Comparison of ENCODE assay signal across 8 cellular contexts in the genomic region with DNA sequence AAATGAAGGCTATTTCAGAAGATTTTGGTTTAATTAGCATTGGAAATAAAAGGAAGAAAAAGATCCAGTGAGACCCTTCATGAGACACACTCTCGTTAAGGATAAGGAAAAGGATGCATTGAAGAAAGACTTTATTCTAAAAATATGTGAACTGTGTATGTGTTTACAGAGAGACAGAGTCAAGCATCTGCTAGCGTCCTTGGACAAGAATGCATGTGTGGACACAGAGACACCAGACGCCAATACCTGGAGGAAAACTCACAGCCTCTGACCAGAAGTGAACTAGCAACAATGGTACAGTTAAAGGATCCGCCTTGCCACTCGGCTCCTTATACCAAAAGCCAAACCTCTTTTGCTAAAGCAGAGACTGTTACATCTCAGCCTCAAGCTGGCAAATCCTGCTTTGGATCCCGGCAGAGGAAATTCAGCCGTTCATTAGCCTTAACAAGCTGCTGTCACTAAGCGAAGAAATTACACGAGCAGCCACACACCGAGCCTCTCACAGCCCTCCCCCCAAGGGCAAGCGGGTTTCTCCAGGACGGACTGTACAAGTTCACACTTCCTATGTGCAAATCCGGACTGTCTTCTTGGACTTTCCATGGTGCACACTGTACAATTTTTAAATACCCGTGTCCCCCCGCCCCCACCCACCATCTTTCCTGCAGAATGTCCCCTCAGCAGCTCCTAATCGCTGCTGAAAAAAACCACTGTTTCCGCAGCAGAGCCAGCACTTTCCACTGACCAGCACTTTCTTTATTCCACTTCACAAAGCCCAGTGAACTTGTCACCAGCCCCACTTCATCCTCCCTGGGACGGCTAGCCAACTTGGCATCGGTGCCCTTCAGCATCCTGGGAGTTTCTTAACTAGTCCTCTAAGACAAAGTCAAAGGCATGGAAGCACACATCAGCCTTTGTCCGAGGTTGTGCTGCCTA. TPM values are rescaled to one million over a fixed set of nuclear protein-coding genes. Genes with fewer than 3 reads are reported as not detected.
A peak's percentile ranks its signal among the peaks of the same experiment; 100 is the strongest.
DNase-seq lines count a peak whose midpoint lies in the region; ATAC-seq, FAIRE-seq and TF ChIP-seq lines count a peak whose summit lies in the region.

No MANE protein-coding gene starts in this region.

- CTCF ChIA-PET in RWPE1 (lab: Yijun Ruan, JAX), result interaction anchor here (0.5 to 0.6 kb wide), 3 partner anchors 197 to 772 kb away, joined by 3 read pairs; no protein-coding TSS in a partner anchor
- CTCF ChIA-PET in HepG2 (lab: Yijun Ruan, JAX; ENCODE audit: low intra/inter-chr PET ratio, low total read pairs), result no interaction called here

- H4K20me1 ChIP-seq in HepG2 (ENCODE audit: insufficient read depth, low read length), result peaks cover 5% of the 10 kb centered on the region; the same call in 1 of the 2 replicates

- DNase-seq in activated CD4-positive, CD25-positive, alpha-beta regulatory T cell treated with anti-CD3 and anti-CD28 coated beads, Interleukin-2, amount 50 U/mL, for 72 hours, result peak; percentile 42
- DNase-seq in RWPE1 (ENCODE audit: low spot score) (no peak), coronary artery (ENCODE audit: low spot score) (peak; percentile 87), HepG2 (ENCODE audit: low spot score) (peak; percentile 37), GF-D8 (lab: John Stamatoyannopoulos, UW) (no peak)
- DNase-seq in stimulated activated CD8-positive, alpha-beta memory T cell treated with anti-CD3 and anti-CD28 coated beads, Interleukin-7, amount 100 ng/mL, for 4 hours (ENCODE audit: low read depth in 2 of 2), result peak; percentile 25 to 26

- H3K9me3 ChIP-seq in HepG2 (ENCODE audit: low read length), result no peaks in the 10 kb centered on the region

- ATAC-seq in activated CD4-positive, CD25-positive, alpha-beta regulatory T cell treated with anti-CD3 and anti-CD28 coated beads, Interleukin-2, amount 50 U/mL, for 24 hours, result no peak
- ATAC-seq in HepG2 (peak; percentile 20; the same call in 2 of the 3 replicates), HG03442 (IDR thresholded peaks at IDR 0.05; ENCODE audit: unreplicated experiment) (no peak)

- peaks cover 0 to 4% of the 10 kb centered on the region in 2 experiments; a peak in 2 of 5 replicates for H3K27me3 ChIP-seq in HepG2 (ENCODE audit: control insufficient read depth in 1 of 2, insufficient read depth in 2 of 2, low read length in 2 of 2)

- peaks cover 41% of the 10 kb centered on the region for H3K4me1 ChIP-seq in HepG2 (ENCODE audit: insufficient read depth, low read length)

- H3K36me3 ChIP-seq in HepG2 (replicated peaks in 1 of 2; ENCODE audit: control insufficient read depth in 1 of 2, insufficient read depth in 2 of 2, low read length in 2 of 2), result no peaks in the 10 kb centered on the region

- peak overlapping the region; percentile 98 for H3K27ac ChIP-seq in RWPE1
- H3K27ac ChIP-seq in coronary artery, result peak overlapping the region; percentile 100
- peak overlapping the region; percentile 23 for H3K27ac ChIP-seq in HepG2 (ENCODE audit: extremely low read length, insufficient read depth, low read length)

- intact Hi-C loops in HepG2 (cut with micrococcal nuclease; ENCODE audit: unreplicated experiment), result loop anchor here (2.0 to 10.0 kb wide), 4 partner anchors 81 to 311 kb away; no protein-coding TSS in a partner anchor

- no peak overlapping the region for H2AFZ ChIP-seq in HepG2 (ENCODE audit: low read length)

- TF ChIP-seq EP300 in HepG2 (IDR thresholded peaks at IDR 0.05; ENCODE audit: low read depth in 2 of 2, low read length in 2 of 2), result no peak
- TF ChIP-seq EP300 in HepG2 (CRISPR knock-in tag; IDR thresholded peaks at IDR 0.05; ENCODE audit: borderline replicate concordance), result no peak

- TF ChIP-seq CTCF in RWPE1 (conservative IDR thresholded peaks at IDR 0.05; ENCODE audit: low read depth) (no peak), coronary artery (IDR thresholded peaks at IDR 0.05) (no peak), HepG2 (CRISPR knock-in tag; IDR thresholded peaks at IDR 0.05) (no peak)

- H3K4me3 ChIP-seq in coronary artery (peak overlapping the region; percentile 80), HepG2 (replicated peaks in 1 of 3; ENCODE audit: insufficient read depth in 1 of 3, low read depth in 2 of 3, low read length in 3 of 3) (peak overlapping the region; percentile 56 to 86 (median 78))

- no peak for FAIRE-seq in HepG2 (lab: Jason Lieb, UNC)

- BruUV-seq in HepG2 (replicated peaks; lab: Mats Ljungman, UMichigan), result no TSS peak

- in situ Hi-C loops in HepG2 (cut with HindIII; ENCODE audit: extremely low pct_ligation_motif_present, low pct_unique_long_range_greater_than_20kb), result no loop called here

- 0 out of 4 replicates have a peak, but pooled peaks of 1 of the 2 experiments have one; percentile 19 for TF ChIP-seq POLR2A in HepG2 (IDR thresholded peaks at IDR 0.05; ENCODE audit: insufficient read depth in 1 of 2, low read depth in 2 of 2, low read length in 2 of 2)

- peak overlapping the region; percentile 95 for H3K4me2 ChIP-seq in HepG2 (ENCODE audit: low read depth, low read length)

- WGBS in HepG2 (ENCODE audit: low lambda C conversion rate), result 1% methylated on average over 18 of the region's 20 CpGs

- no peak for TF ChIP-seq RAD21 in HepG2 (CRISPR knock-in tag; IDR thresholded peaks at IDR 0.05)

- peaks cover 11% of the 10 kb centered on the region for H3K79me2 ChIP-seq in HepG2 (ENCODE audit: insufficient read depth, low read length)

- POLR2A ChIA-PET in RWPE1 (lab: Yijun Ruan, JAX; ENCODE audit: low non-redundant PET) (no interaction called here), HepG2 (lab: Yijun Ruan, JAX) (no interaction called here)

- peak overlapping the region; percentile 98 for H3K9ac ChIP-seq in HepG2 (ENCODE audit: insufficient read depth, low read depth, low read length)

TF ChIP-seq in HepG2, 621 proteins besides CTCF, POLR2A, EP300 and RAD21 (continues in another document):
- TF ChIP-seq SNAPC2 (CRISPR knock-in tag; IDR thresholded peaks at IDR 0.05), result no peak
- peak; percentile 5 for TF ChIP-seq TEAD3 (CRISPR knock-in tag; optimal IDR thresholded peaks at IDR 0.05; ENCODE audit: borderline replicate concordance)
- no peak for TF ChIP-seq ZSCAN29 (CRISPR knock-in tag; conservative IDR thresholded peaks at IDR 0.05)
- no peak for TF ChIP-seq ATF7 (IDR thresholded peaks at IDR 0.05)
- TF ChIP-seq ATF7 (CRISPR knock-in tag; IDR thresholded peaks at IDR 0.05), result no peak
- TF ChIP-seq, protein P1, sequence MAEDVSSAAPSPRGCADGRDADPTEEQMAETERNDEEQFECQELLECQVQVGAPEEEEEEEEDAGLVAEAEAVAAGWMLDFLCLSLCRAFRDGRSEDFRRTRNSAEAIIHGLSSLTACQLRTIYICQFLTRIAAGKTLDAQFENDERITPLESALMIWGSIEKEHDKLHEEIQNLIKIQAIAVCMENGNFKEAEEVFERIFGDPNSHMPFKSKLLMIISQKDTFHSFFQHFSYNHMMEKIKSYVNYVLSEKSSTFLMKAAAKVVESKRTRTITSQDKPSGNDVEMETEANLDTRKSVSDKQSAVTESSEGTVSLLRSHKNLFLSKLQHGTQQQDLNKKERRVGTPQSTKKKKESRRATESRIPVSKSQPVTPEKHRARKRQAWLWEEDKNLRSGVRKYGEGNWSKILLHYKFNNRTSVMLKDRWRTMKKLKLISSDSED (CRISPR knock-in tag; IDR thresholded peaks at IDR 0.05), result no peak
- no peak for TF ChIP-seq GPN1 (CRISPR knock-in tag; IDR thresholded peaks at IDR 0.05; ENCODE audit: borderline replicate concordance)
- TF ChIP-seq HMG20A (CRISPR knock-in tag; IDR thresholded peaks at IDR 0.05; ENCODE audit: borderline replicate concordance), result peak; percentile 5; the same call in 1 of the 2 replicates
- TF ChIP-seq MLLT10 (CRISPR knock-in tag; IDR thresholded peaks at IDR 0.05), result no peak
- 0 out of 2 replicates have a peak, but pooled peaks have one; percentile 6 for TF ChIP-seq SAP130 (CRISPR knock-in tag; IDR thresholded peaks at IDR 0.05; ENCODE audit: low read depth)
- TF ChIP-seq, protein P2, sequence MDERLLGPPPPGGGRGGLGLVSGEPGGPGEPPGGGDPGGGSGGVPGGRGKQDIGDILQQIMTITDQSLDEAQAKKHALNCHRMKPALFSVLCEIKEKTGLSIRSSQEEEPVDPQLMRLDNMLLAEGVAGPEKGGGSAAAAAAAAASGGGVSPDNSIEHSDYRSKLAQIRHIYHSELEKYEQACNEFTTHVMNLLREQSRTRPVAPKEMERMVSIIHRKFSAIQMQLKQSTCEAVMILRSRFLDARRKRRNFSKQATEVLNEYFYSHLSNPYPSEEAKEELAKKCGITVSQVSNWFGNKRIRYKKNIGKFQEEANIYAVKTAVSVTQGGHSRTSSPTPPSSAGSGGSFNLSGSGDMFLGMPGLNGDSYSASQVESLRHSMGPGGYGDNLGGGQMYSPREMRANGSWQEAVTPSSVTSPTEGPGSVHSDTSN (CRISPR knock-in tag; IDR thresholded peaks at IDR 0.05), result no peak
- 0 out of 2 replicates have a peak, but pooled peaks have one; percentile 0 for TF ChIP-seq FOXA3 (CRISPR knock-in tag; IDR thresholded peaks at IDR 0.05)
- 0 out of 2 replicates have a peak, but pooled peaks have one; percentile 3 for TF ChIP-seq SOX5 (CRISPR knock-in tag; IDR thresholded peaks at IDR 0.05; ENCODE audit: borderline replicate concordance)
- TF ChIP-seq IRF2 (CRISPR knock-in tag; IDR thresholded peaks at IDR 0.05), result no peak

RNA-seq across cellular contexts. Expression of a gene that starts 1.7 kb away (rescaled TPM):
- total RNA-seq in HepG2 (2016; rRNA removed; fragmentation: Illumina TruSeq; extraction: Trizol), result 1.9 and 2.6 TPM in 2 replicates
- total RNA-seq in HepG2 (2016; cell fraction: cytosol; rRNA removed; fragmentation: Illumina TruSeq; extraction: Trizol; ENCODE audit: low read depth), result 1.4 and 2.0 TPM in 2 replicates
- 2.4 and 3.0 TPM in 2 replicates for total RNA-seq in HepG2 (2016; cell fraction: insoluble cytoplasmic fraction; rRNA removed; fragmentation: Illumina TruSeq; extraction: Trizol)
- total RNA-seq in HepG2 (2016; cell fraction: membrane; rRNA removed; fragmentation: Illumina TruSeq; extraction: Trizol), result 0.93 and 1.1 TPM in 2 replicates
- 2.5 and 4.1 TPM in 2 replicates for total RNA-seq in HepG2 (2016; cell fraction: nucleus; rRNA removed; fragmentation: Illumina TruSeq; extraction: Trizol)
- 5.4 and 6.3 TPM in 2 replicates for polyA plus RNA-seq in HepG2 (2011; rRNA removed)
- polyA plus RNA-seq in HepG2 (2011; cell fraction: cytosol; rRNA removed), result 4.0 and 4.2 TPM in 2 replicates
- 21.1 and 21.4 TPM in 2 replicates for polyA plus RNA-seq in HepG2 (2011; cell fraction: nucleus; rRNA removed)
- polyA plus RNA-seq in HepG2 (2012), result 6.5 and 7.0 TPM in 2 replicates
- polyA plus RNA-seq in HepG2 (2016; cell fraction: cytosol; fragmentation: Illumina TruSeq; extraction: Trizol; ENCODE audit: low read depth), result 0.11 and 0.31 TPM in 2 replicates
- 1.3 and 1.4 TPM in 2 replicates for polyA plus RNA-seq in HepG2 (2016; cell fraction: insoluble cytoplasmic fraction; fragmentation: Illumina TruSeq; extraction: Trizol; ENCODE audit: low read depth)
- 0.61 and 1.3 TPM in 2 replicates for polyA plus RNA-seq in HepG2 (2016; cell fraction: membrane; fragmentation: Illumina TruSeq; extraction: Trizol; ENCODE audit: low read depth)
- 3.3 TPM in 2 replicates for polyA plus RNA-seq in HepG2 (2016; cell fraction: nucleus; fragmentation: Illumina TruSeq; extraction: Trizol; ENCODE audit: insufficient read depth, low read depth)
- polyA minus RNA-seq in HepG2 (2011; rRNA and poly(A)+ RNA removed; ENCODE audit: low replicate concordance), result 7.1 and 25.2 TPM in 2 replicates
- polyA minus RNA-seq in HepG2 (2011; cell fraction: cytosol; rRNA and poly(A)+ RNA removed), result 2.5 and 3.4 TPM in 2 replicates
- 18.7 and 20.8 TPM in 2 replicates for polyA minus RNA-seq in HepG2 (2011; cell fraction: nucleus; rRNA and poly(A)+ RNA removed)

Comparison
In these comparisons a context has a peak if more than half of its experiments do, and no peak if none do; other contexts are left out.
1. DNase-seq: peak in activated CD4-positive, CD25-positive, alpha-beta regulatory T cell treated with anti-CD3 and anti-CD28 coated beads, Interleukin-2, amount 50 U/mL, for 72 hours (single experiment), coronary artery (single experiment), HepG2 (single experiment) and stimulated activated CD8-positive, alpha-beta memory T cell treated with anti-CD3 and anti-CD28 coated beads, Interleukin-7, amount 100 ng/mL, for 4 hours (2 of 2); none in RWPE1 (single experiment) and GF-D8 (single experiment).
2. H3K27ac ChIP-seq: peak in every context shown above with its lines; median percentile 100 in coronary artery; 98 in RWPE1; 23 in HepG2.